ENCODE assay signal across 8 cellular contexts in genomic region chr2:224449212-224450147, GRCh38. TPM values are rescaled to one million over a fixed set of nuclear protein-coding genes. Genes with fewer than 3 reads are reported as not detected.
DNase-seq lines count a peak whose midpoint lies in the region; ATAC-seq and TF ChIP-seq lines count a peak whose summit lies in the region.

No MANE protein-coding gene starts in this region.

- no peaks in the 10 kb centered on the region for H3K27me3 ChIP-seq in Panc1 (ENCODE audit: control insufficient read depth, insufficient read depth, low read length)
- H3K27me3 ChIP-seq in fibroblast of lung (ENCODE audit: control insufficient read depth, insufficient read depth, low read length) = no peaks in the 10 kb centered on the region
- H3K27me3 ChIP-seq in spleen (replicated peaks in 1 of 7) = no peaks in the 10 kb centered on the region

- no peak overlapping the region for H2AFZ ChIP-seq in fibroblast of lung (ENCODE audit: low read length)

- POLR2A ChIA-PET in Panc1 (lab: Charles Lee) = interaction anchor here (0.6 to 0.7 kb wide), 2 partner anchors 133 to 1322 kb away, joined by 3 to 10 read pairs; no protein-coding TSS in a partner anchor

- CTCF ChIA-PET in Panc1 (lab: Charles Lee) = interaction anchor here (0.6 to 1.0 kb wide), 4 partner anchors 9 to 479 kb away, joined by 3 to 5 read pairs (median 4); no protein-coding TSS in a partner anchor

- ATAC-seq in GM18511 (IDR thresholded peaks at IDR 0.05; ENCODE audit: unreplicated experiment) (peak; percentile 75), Panc1 (no peak), HG02981 (IDR thresholded peaks at IDR 0.05; ENCODE audit: unreplicated experiment) (no peak)

- no peak overlapping the region for H3K4me3 ChIP-seq in Panc1 (ENCODE audit: low read depth in 2 of 2, low read length in 2 of 2)
- no peak overlapping the region for H3K4me3 ChIP-seq in fibroblast of lung (replicated peaks in 1 of 4; ENCODE audit: control extremely low read depth in 1 of 4, insufficient read depth in 1 of 4, low read depth in 3 of 4, low read length in 4 of 4)
- no peak overlapping the region for H3K4me3 ChIP-seq in spleen

- H3K4me1 ChIP-seq in Panc1 (ENCODE audit: control insufficient read depth, insufficient read depth, low read length) = no peaks in the 10 kb centered on the region
- no peaks in the 10 kb centered on the region for H3K4me1 ChIP-seq in fibroblast of lung (ENCODE audit: control insufficient read depth, extremely low read depth, insufficient read depth, low read length)
- no peaks in the 10 kb centered on the region for H3K4me1 ChIP-seq in spleen

- TF ChIP-seq CTCF in Panc1 (IDR thresholded peaks at IDR 0.05) (peak; percentile 78), fibroblast of lung (conservative IDR thresholded peaks at IDR 0.05 in 1 of 2, IDR thresholded peaks at IDR 0.05 in 1 of 2; ENCODE audit: low read depth in 1 of 2, low read length in 2 of 2) (peak; percentile 57 to 76), spleen (IDR thresholded peaks at IDR 0.05 in 8 of 11, conservative IDR thresholded peaks at IDR 0.05 in 3 of 11) (peak in 8 of 11 experiments; percentile 15 to 49 (median 40))

- no peaks in the 10 kb centered on the region for H3K36me3 ChIP-seq in Panc1 (ENCODE audit: control insufficient read depth, insufficient read depth, low read length)
- H3K36me3 ChIP-seq in fibroblast of lung (ENCODE audit: control insufficient read depth, insufficient read depth, low read length) = no peaks in the 10 kb centered on the region
- H3K36me3 ChIP-seq in spleen = no peaks in the 10 kb centered on the region

- H3K27ac ChIP-seq in Panc1 (ENCODE audit: low read length) (no peak overlapping the region), fibroblast of lung (ENCODE audit: insufficient read depth, low read length) (no peak overlapping the region), spleen (no peak overlapping the region)

- in situ Hi-C loops in Panc1 (cut with HindIII; ENCODE audit: low pct_unique_long_range_greater_than_20kb, low sequenced_read_pairs) = no loop called here

- BruUV-seq in Panc1 (replicated peaks; lab: Mats Ljungman, UMichigan) = no TSS peak

- WGBS in spleen, 5 donors = 40 to 52% (median 44%) methylated on average over 4 of the region's 4 CpGs

- H3K9me3 ChIP-seq in Panc1 (ENCODE audit: control insufficient read depth, insufficient read depth, low read depth, low read length) = no peaks in the 10 kb centered on the region
- H3K9me3 ChIP-seq in fibroblast of lung (ENCODE audit: control insufficient read depth, insufficient read depth, low read depth, low read length) = no peaks in the 10 kb centered on the region
- H3K9me3 ChIP-seq in spleen = peaks cover 0 to 5% (median 0%) of the 10 kb centered on the region in 8 donors

- H4K20me1 ChIP-seq in fibroblast of lung (ENCODE audit: control insufficient read depth, extremely low read depth, insufficient read depth, low read length) = no peaks in the 10 kb centered on the region

- H3K4me2 ChIP-seq in fibroblast of lung (ENCODE audit: extremely low read depth, insufficient read depth, low read length) = no peak overlapping the region

- no peak overlapping the region for H3K9ac ChIP-seq in fibroblast of lung (ENCODE audit: insufficient read depth, low read length)

- intact Hi-C loops in Panc1 (cut with micrococcal nuclease; ENCODE audit: unreplicated experiment) (no loop called here), spleen (cut with DNase I; ENCODE audit: low total_unique reads) (no loop called here)

- TF ChIP-seq POLR2A in spleen (IDR thresholded peaks at IDR 0.05) = no peak

- DNase-seq in AG08396 (ENCODE audit: low spot score) (peak; percentile 26), Panc1 (ENCODE audit: low read depth, low spot score) (no peak), fibroblast of lung (ENCODE audit: low read depth in 2 of 2) (peak; percentile 19 to 35), spleen (no peak), NCI-H510A (lab: John Stamatoyannopoulos, UW) (no peak)
- no peak for DNase-seq in stimulated activated CD4-positive, alpha-beta T cell treated with anti-CD3 and anti-CD28 coated beads, Interleukin-1b, Interleukin-23, amount 100 ng/mL, for 48 hours

- no peaks in the 10 kb centered on the region for H3K79me2 ChIP-seq in fibroblast of lung (ENCODE audit: control insufficient read depth, insufficient read depth, low read length)

RNA-seq across cellular contexts. Expression of gene FAM124B, which starts 47.6 kb away (rescaled TPM):
- total RNA-seq in Panc1 (2021; ENCODE audit: unreplicated experiment) (0.08 TPM), fibroblast of lung (not detected in 2 replicates), spleen (1 to 10 TPM in 4 of 7 donors, under 1 TPM in 3; 0.57 to 2.8 (median 1.1) TPM)
- not detected for polyA plus RNA-seq in Panc1 (2012; ENCODE audit: insufficient read length)
- polyA plus RNA-seq in fibroblast of lung (0.05 TPM in 1 of 2 replicates, not detected in the other), spleen (under 1 TPM; 0.30 to 0.45 (median 0.33) TPM)
- polyA plus RNA-seq in fibroblast of lung (2012) = 0.03 TPM in 1 of 2 replicates, not detected in the other
- not detected in 2 replicates for polyA minus RNA-seq in fibroblast of lung (ENCODE audit: low replicate concordance)

Comparison
In these comparisons a context has a peak if more than half of its experiments do, and no peak if none do; other contexts are left out.
1. DNase-seq: peak in AG08396 (single experiment) and fibroblast of lung (2 of 2); none in Panc1 (single experiment), spleen (single experiment), stimulated activated CD4-positive, alpha-beta T cell treated with anti-CD3 and anti-CD28 coated beads, Interleukin-1b, Interleukin-23, amount 100 ng/mL, for 48 hours (single experiment) and NCI-H510A (single experiment).
2. Peak in every context shown above with its lines, with median percentiles within 50 percentile points of each other: CTCF ChIP-seq.